Comparison of ENCODE assay signal across 1 cellular context in genomic region chr5:132272341-132273210, GRCh38.
TF ChIP-seq lines count a peak whose summit lies in the region.

No MANE protein-coding gene starts in this region.

TF ChIP-seq in GM23338, 12 proteins besides CTCF, POLR2A, EP300 and RAD21:
- TF ChIP-seq, protein P1, sequence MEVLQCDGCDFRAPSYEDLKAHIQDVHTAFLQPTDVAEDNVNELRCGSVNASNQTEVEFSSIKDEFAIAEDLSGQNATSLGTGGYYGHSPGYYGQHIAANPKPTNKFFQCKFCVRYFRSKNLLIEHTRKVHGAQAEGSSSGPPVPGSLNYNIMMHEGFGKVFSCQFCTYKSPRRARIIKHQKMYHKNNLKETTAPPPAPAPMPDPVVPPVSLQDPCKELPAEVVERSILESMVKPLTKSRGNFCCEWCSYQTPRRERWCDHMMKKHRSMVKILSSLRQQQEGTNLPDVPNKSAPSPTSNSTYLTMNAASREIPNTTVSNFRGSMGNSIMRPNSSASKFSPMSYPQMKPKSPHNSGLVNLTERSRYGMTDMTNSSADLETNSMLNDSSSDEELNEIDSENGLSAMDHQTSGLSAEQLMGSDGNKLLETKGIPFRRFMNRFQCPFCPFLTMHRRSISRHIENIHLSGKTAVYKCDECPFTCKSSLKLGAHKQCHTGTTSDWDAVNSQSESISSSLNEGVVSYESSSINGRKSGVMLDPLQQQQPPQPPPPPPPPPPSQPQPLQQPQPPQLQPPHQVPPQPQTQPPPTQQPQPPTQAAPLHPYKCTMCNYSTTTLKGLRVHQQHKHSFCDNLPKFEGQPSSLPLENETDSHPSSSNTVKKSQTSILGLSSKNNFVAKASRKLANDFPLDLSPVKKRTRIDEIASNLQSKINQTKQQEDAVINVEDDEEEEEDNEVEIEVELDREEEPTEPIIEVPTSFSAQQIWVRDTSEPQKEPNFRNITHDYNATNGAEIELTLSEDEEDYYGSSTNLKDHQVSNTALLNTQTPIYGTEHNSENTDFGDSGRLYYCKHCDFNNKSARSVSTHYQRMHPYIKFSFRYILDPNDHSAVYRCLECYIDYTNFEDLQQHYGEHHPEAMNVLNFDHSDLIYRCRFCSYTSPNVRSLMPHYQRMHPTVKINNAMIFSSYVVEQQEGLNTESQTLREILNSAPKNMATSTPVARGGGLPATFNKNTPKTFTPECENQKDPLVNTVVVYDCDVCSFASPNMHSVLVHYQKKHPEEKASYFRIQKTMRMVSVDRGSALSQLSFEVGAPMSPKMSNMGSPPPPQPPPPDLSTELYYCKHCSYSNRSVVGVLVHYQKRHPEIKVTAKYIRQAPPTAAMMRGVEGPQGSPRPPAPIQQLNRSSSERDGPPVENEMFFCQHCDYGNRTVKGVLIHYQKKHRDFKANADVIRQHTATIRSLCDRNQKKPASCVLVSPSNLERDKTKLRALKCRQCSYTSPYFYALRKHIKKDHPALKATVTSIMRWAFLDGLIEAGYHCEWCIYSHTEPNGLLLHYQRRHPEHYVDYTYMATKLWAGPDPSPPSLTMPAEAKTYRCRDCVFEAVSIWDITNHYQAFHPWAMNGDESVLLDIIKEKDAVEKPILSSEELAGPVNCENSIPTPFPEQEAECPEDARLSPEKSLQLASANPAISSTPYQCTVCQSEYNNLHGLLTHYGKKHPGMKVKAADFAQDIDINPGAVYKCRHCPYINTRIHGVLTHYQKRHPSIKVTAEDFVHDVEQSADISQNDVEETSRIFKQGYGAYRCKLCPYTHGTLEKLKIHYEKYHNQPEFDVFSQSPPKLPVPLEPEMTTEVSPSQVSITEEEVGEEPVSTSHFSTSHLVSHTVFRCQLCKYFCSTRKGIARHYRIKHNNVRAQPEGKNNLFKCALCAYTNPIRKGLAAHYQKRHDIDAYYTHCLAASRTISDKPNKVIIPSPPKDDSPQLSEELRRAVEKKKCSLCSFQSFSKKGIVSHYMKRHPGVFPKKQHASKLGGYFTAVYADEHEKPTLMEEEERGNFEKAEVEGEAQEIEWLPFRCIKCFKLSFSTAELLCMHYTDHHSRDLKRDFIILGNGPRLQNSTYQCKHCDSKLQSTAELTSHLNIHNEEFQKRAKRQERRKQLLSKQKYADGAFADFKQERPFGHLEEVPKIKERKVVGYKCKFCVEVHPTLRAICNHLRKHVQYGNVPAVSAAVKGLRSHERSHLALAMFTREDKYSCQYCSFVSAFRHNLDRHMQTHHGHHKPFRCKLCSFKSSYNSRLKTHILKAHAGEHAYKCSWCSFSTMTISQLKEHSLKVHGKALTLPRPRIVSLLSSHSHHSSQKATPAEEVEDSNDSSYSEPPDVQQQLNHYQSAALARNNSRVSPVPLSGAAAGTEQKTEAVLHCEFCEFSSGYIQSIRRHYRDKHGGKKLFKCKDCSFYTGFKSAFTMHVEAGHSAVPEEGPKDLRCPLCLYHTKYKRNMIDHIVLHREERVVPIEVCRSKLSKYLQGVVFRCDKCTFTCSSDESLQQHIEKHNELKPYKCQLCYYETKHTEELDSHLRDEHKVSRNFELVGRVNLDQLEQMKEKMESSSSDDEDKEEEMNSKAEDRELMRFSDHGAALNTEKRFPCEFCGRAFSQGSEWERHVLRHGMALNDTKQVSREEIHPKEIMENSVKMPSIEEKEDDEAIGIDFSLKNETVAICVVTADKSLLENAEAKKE (CRISPR knock-in tag; IDR thresholded peaks at IDR 0.05), result no peak
- TF ChIP-seq ZNF114 (CRISPR knock-in tag; IDR thresholded peaks at IDR 0.05) (no peak), ETS1 (IDR thresholded peaks at IDR 0.05) (no peak), CREB1 (CRISPR knock-in tag; IDR thresholded peaks at IDR 0.05; ENCODE audit: low read depth) (no peak), EZH2 (IDR thresholded peaks at IDR 0.05; ENCODE audit: low read depth, unreplicated experiment) (no peak), ZNF331 (CRISPR knock-in tag; IDR thresholded peaks at IDR 0.05; ENCODE audit: low read depth) (no peak), EZH2phosphoT487 (IDR thresholded peaks at IDR 0.05; ENCODE audit: unreplicated experiment) (no peak), POLR2AphosphoS5 (IDR thresholded peaks at IDR 0.05; ENCODE audit: low read depth) (no peak), STAT1 (IDR thresholded peaks at IDR 0.05; ENCODE audit: unreplicated experiment) (no peak), NANOG (IDR thresholded peaks at IDR 0.05; ENCODE audit: borderline replicate concordance) (no peak), JUNB (IDR thresholded peaks at IDR 0.05; ENCODE audit: unreplicated experiment) (no peak)
- TF ChIP-seq, protein P2, sequence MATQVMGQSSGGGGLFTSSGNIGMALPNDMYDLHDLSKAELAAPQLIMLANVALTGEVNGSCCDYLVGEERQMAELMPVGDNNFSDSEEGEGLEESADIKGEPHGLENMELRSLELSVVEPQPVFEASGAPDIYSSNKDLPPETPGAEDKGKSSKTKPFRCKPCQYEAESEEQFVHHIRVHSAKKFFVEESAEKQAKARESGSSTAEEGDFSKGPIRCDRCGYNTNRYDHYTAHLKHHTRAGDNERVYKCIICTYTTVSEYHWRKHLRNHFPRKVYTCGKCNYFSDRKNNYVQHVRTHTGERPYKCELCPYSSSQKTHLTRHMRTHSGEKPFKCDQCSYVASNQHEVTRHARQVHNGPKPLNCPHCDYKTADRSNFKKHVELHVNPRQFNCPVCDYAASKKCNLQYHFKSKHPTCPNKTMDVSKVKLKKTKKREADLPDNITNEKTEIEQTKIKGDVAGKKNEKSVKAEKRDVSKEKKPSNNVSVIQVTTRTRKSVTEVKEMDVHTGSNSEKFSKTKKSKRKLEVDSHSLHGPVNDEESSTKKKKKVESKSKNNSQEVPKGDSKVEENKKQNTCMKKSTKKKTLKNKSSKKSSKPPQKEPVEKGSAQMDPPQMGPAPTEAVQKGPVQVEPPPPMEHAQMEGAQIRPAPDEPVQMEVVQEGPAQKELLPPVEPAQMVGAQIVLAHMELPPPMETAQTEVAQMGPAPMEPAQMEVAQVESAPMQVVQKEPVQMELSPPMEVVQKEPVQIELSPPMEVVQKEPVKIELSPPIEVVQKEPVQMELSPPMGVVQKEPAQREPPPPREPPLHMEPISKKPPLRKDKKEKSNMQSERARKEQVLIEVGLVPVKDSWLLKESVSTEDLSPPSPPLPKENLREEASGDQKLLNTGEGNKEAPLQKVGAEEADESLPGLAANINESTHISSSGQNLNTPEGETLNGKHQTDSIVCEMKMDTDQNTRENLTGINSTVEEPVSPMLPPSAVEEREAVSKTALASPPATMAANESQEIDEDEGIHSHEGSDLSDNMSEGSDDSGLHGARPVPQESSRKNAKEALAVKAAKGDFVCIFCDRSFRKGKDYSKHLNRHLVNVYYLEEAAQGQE (IDR thresholded peaks at IDR 0.05; ENCODE audit: unreplicated experiment), result no peak
